Comparison of ENCODE assay signal across 7 cellular contexts in genomic region chr13:29496241-29496712, GRCh38.
DNase-seq lines count a peak whose midpoint lies in the region; ATAC-seq and TF ChIP-seq lines count a peak whose summit lies in the region.

No MANE protein-coding gene starts in this region.

- peaks cover 0 to 35% (median 9%) of the 10 kb centered on the region in 3 donors for H3K27me3 ChIP-seq in psoas muscle (ENCODE audit: insufficient read depth in 3 of 3, low read length in 2 of 3)
- peaks cover 5% of the 10 kb centered on the region for H3K27me3 ChIP-seq in CD4-positive, alpha-beta T cell (ENCODE audit: control insufficient read depth, insufficient read depth, low read length)

- H3K4me1 ChIP-seq in psoas muscle = no peaks in the 10 kb centered on the region

- H3K36me3 ChIP-seq in psoas muscle (ENCODE audit: insufficient read depth in 1 of 2, low read depth in 1 of 2) = no peaks in the 10 kb centered on the region

- no peaks in the 10 kb centered on the region for H3K9me3 Mint-ChIP-seq in CD4-positive, alpha-beta T cell

- no peaks in the 10 kb centered on the region for H3K36me3 Mint-ChIP-seq in CD4-positive, alpha-beta T cell (ENCODE audit: low read depth)

- WGBS in psoas muscle, 3 donors = 21 to 50% (median 27%) methylated on average over 9 of the region's 9 CpGs

- no peaks in the 10 kb centered on the region for H3K9me3 ChIP-seq in psoas muscle
- H3K9me3 ChIP-seq in CD4-positive, alpha-beta T cell (ENCODE audit: control insufficient read depth, low read length) = no peaks in the 10 kb centered on the region

- POLR2A ChIA-PET in CD4-positive, alpha-beta T cell (lab: Charles Lee) = no interaction called here

- peak; percentile 34 for DNase-seq in HT-29 (ENCODE audit: low spot score)
- DNase-seq in cerebellar cortex (ENCODE audit: low spot score) = peak; percentile 78
- DNase-seq in psoas muscle = no peak
- no peak for DNase-seq in coronary artery (ENCODE audit: low spot score)
- no peak for DNase-seq in dermis blood vessel endothelial cell
- DNase-seq in CD4-positive, alpha-beta T cell = no peak

- intact Hi-C loops in psoas muscle (cut with DNase I) = no loop called here
- intact Hi-C loops in CD4-positive, alpha-beta T cell (cut with DNase I, micrococcal nuclease) = no loop called here

- H3K27me3 Mint-ChIP-seq in CD4-positive, alpha-beta T cell = peaks cover 40% of the 10 kb centered on the region

- no peak overlapping the region for H3K4me3 Mint-ChIP-seq in CD4-positive, alpha-beta T cell

- no peak for TF ChIP-seq CTCF in psoas muscle (IDR thresholded peaks at IDR 0.05)
- no peak for TF ChIP-seq CTCF in coronary artery (IDR thresholded peaks at IDR 0.05)
- no peak for TF ChIP-seq CTCF in CD4-positive, alpha-beta T cell (IDR thresholded peaks at IDR 0.05)

- no peak overlapping the region for H3K27ac Mint-ChIP-seq in CD4-positive, alpha-beta T cell

- no peak overlapping the region for H3K27ac ChIP-seq in psoas muscle
- no peak overlapping the region for H3K27ac ChIP-seq in coronary artery
- no peak overlapping the region for H3K27ac ChIP-seq in CD4-positive, alpha-beta T cell (ENCODE audit: low read depth, low read length)

- CTCF ChIA-PET in CD4-positive, alpha-beta T cell (lab: Charles Lee) = no interaction called here

- peak; percentile 28 for ATAC-seq in GM19468 (IDR thresholded peaks at IDR 0.05; ENCODE audit: extremely low read depth, unreplicated experiment)
- ATAC-seq in psoas muscle = peak; percentile 13 to 32 (median 23)
- ATAC-seq in CD4-positive, alpha-beta T cell (ENCODE audit: poor library complexity) = no peak

- peaks cover 7% of the 10 kb centered on the region for H3K4me1 Mint-ChIP-seq in CD4-positive, alpha-beta T cell (ENCODE audit: low read depth)

- no peak overlapping the region for H3K4me3 ChIP-seq in psoas muscle
- H3K4me3 ChIP-seq in coronary artery = no peak overlapping the region

Comparison
In these comparisons a context has a peak if more than half of its experiments do, and no peak if none do; other contexts are left out.
1. DNase-seq: peak in HT-29 (single experiment) and cerebellar cortex (single experiment); none in psoas muscle (0 of 2), coronary artery (single experiment), dermis blood vessel endothelial cell (single experiment) and CD4-positive, alpha-beta T cell (0 of 10).